ENCODE assay signal across 18 cellular contexts in genomic region chr15:64930019-64930652, GRCh38. TPM values are rescaled to one million over a fixed set of nuclear protein-coding genes. Genes with fewer than 3 reads are reported as not detected.
A peak's percentile ranks its signal among the peaks of the same experiment; 100 is the strongest.
DNase-seq lines count a peak whose midpoint lies in the region; ATAC-seq and TF ChIP-seq lines count a peak whose summit lies in the region.
"Had no signal": no experiment of that assay in that cellular context is flagged by ENCODE, and none has a peak within 500 bp of the region (broad histone marks: within the 10 kb centered on the region; RNA-seq: fewer than 3 reads in every experiment).

No MANE protein-coding gene starts in this region.

- no peak overlapping the region for H3K4me3 Mint-ChIP-seq in activated T-cell treated with anti-CD3 and anti-CD28 coated beads, Interleukin-2, amount 50 U/mL, for 72 hours
- H3K4me3 Mint-ChIP-seq: memory B cell, T-cell had no signal

- intact Hi-C loops in heart right ventricle (cut with DNase I), result no loop called here
- intact Hi-C loops in left ventricle myocardium superior (cut with micrococcal nuclease), result no loop called here

- TF ChIP-seq CTCF in GM06990 (IDR thresholded peaks at IDR 0.05; ENCODE audit: insufficient read depth, low read length, poor library complexity, severe bottlenecking), result no peak
- no peak for TF ChIP-seq CTCF in heart right ventricle (IDR thresholded peaks at IDR 0.05)

- H3K4me3 ChIP-seq in GM06990 (replicated peaks; ENCODE audit: low read depth, low read length) (peak overlapping the region; percentile 1), heart right ventricle (no peak overlapping the region)
- H3K4me3 ChIP-seq: ovary had no signal

- no peaks in the 10 kb centered on the region for H3K9me3 Mint-ChIP-seq in activated T-cell treated with anti-CD3 and anti-CD28 coated beads, Interleukin-2, amount 50 U/mL, for 72 hours
- H3K9me3 Mint-ChIP-seq: activated naive CD4-positive, alpha-beta T cell treated with anti-CD3 and anti-CD28 coated beads, Interleukin-2, amount 50 U/mL, for 72 hours; memory B cell; T-cell had no signal

- H3K4me1 Mint-ChIP-seq in activated T-cell treated with anti-CD3 and anti-CD28 coated beads, Interleukin-2, amount 50 U/mL, for 72 hours (ENCODE audit: low read depth), result peaks cover 7% of the 10 kb centered on the region

- DNase-seq in GM06990 (ENCODE audit: extremely low read depth, insufficient read length), result no peak
- peak; percentile 89 for DNase-seq in RPMI8226
- DNase-seq in heart right ventricle, result no peak
- no peak for DNase-seq in medulla oblongata (ENCODE audit: extremely low spot score)
- DNase-seq in left ventricle myocardium superior, result no peak
- DNase-seq in activated T-cell treated with anti-CD3 and anti-CD28 coated beads, Interleukin-2, amount 50 U/mL, for 72 hours, result no peak
- DNase-seq: activated CD4-positive, alpha-beta T cell treated with anti-CD3 and anti-CD28 coated beads, Interleukin-2, amount 50 U/mL, for 4 hours; cerebellar nuclear complex; DND-41; NCI-H1694 treated with DMSO at 0.1 percent for 48 hours; stimulated activated CD4-positive, alpha-beta T cell treated with anti-CD3 and anti-CD28 coated beads, Interleukin-15, amount 100 ng/mL, for 24 hours; T-cell had no signal

- 88 to 89% methylated on average over 10 of the region's 10 CpGs for WGBS in heart right ventricle, 2 donors

- no peaks in the 10 kb centered on the region for H3K27me3 Mint-ChIP-seq in activated T-cell treated with anti-CD3 and anti-CD28 coated beads, Interleukin-2, amount 50 U/mL, for 72 hours (ENCODE audit: low read depth)
- H3K27me3 Mint-ChIP-seq: memory B cell, T-cell had no signal

- no peaks in the 10 kb centered on the region for H3K36me3 Mint-ChIP-seq in activated T-cell treated with anti-CD3 and anti-CD28 coated beads, Interleukin-2, amount 50 U/mL, for 72 hours (ENCODE audit: insufficient read depth in 2 of 2)
- H3K36me3 Mint-ChIP-seq: activated naive CD4-positive, alpha-beta T cell treated with anti-CD3 and anti-CD28 coated beads, Interleukin-2, amount 50 U/mL, for 72 hours had no signal

- TF ChIP-seq POLR2A in GM19099 (IDR thresholded peaks at IDR 0.05; ENCODE audit: extremely low read depth, insufficient read length, low read depth), result peak; percentile 35

- H3K36me3 ChIP-seq in GM06990 (ENCODE audit: control insufficient read depth, insufficient read depth, low read length), result no peaks in the 10 kb centered on the region; the same call in 1 of the 2 replicates
- peaks cover 0 to 6% (median 0%) of the 10 kb centered on the region in 9 donors for H3K36me3 ChIP-seq in heart right ventricle
- H3K36me3 ChIP-seq: ovary had no signal

- H3K27ac Mint-ChIP-seq in activated T-cell treated with anti-CD3 and anti-CD28 coated beads, Interleukin-2, amount 50 U/mL, for 72 hours, result no peak overlapping the region
- H3K27ac Mint-ChIP-seq: memory B cell, T-cell had no signal

- ATAC-seq in HG02642 (IDR thresholded peaks at IDR 0.05; ENCODE audit: poor library complexity, unreplicated experiment) (peak; percentile 68), heart right ventricle (no peak), left ventricle myocardium superior (no peak)
- ATAC-seq in activated T-cell treated with anti-CD3 and anti-CD28 coated beads, Interleukin-2, amount 50 U/mL, for 72 hours (replicated peaks in 1 of 2), result no peak
- ATAC-seq: activated naive CD4-positive, alpha-beta T cell treated with anti-CD3 and anti-CD28 coated beads, Interleukin-2, amount 50 U/mL, for 72 hours; esophagus mucosa; T-cell had no signal

- H3K27me3 ChIP-seq in GM06990 (replicated peaks; ENCODE audit: control insufficient read depth, insufficient read depth, low read length) (no peaks in the 10 kb centered on the region), heart right ventricle (no peaks in the 10 kb centered on the region)
- H3K27me3 ChIP-seq: ovary had no signal

- H3K27ac ChIP-seq in heart right ventricle, result no peak overlapping the region
- H3K27ac ChIP-seq: ovary had no signal

- H3K9me3 ChIP-seq in heart right ventricle, result peaks cover 0 to 3% (median 0%) of the 10 kb centered on the region in 11 donors
- H3K9me3 ChIP-seq: ovary had no signal

- peaks cover 0 to 10% (median 0%) of the 10 kb centered on the region in 9 donors for H3K4me1 ChIP-seq in heart right ventricle

RNA-seq across cellular contexts. Expression of gene ANKDD1A, which starts 18.4 kb away (rescaled TPM):
- total RNA-seq in heart right ventricle, result 1 to 10 TPM in 7 of 10 donors, under 1 TPM in 3; 0.70 to 1.9 (median 1.3) TPM
- 1 to 10 TPM; 1.1 to 1.9 TPM for polyA plus RNA-seq in heart right ventricle
- 1.3 TPM for total RNA-seq in left ventricle myocardium superior
- 1 to 10 TPM; 7.2 to 8.4 TPM for total RNA-seq in activated T-cell treated with anti-CD3 and anti-CD28 coated beads, Interleukin-2, amount 50 U/mL, for 72 hours

RNA-seq across cellular contexts. Expression of gene SPG21, which starts 59.6 kb away (rescaled TPM):
- total RNA-seq in heart right ventricle (10 to 100 TPM; 36.4 to 56.6 (median 45.9) TPM), left ventricle myocardium superior (47.8 TPM)
- polyA plus RNA-seq in heart right ventricle, result 10 to 100 TPM; 30.4 to 57.0 TPM
- 10 to 100 TPM; 52.2 to 57.9 TPM for total RNA-seq in activated T-cell treated with anti-CD3 and anti-CD28 coated beads, Interleukin-2, amount 50 U/mL, for 72 hours
